ENCODE assay signal across 10 cellular contexts in genomic region chr14:24179294-24179960, GRCh38. TPM values are rescaled to one million over a fixed set of nuclear protein-coding genes. Genes with fewer than 3 reads are reported as not detected.
DNase-seq lines count a peak whose midpoint lies in the region; ATAC-seq, FAIRE-seq and TF ChIP-seq lines count a peak whose summit lies in the region.
"Had no signal": no experiment of that assay in that cellular context is flagged by ENCODE, and none has a peak within 500 bp of the region (broad histone marks: within the 10 kb centered on the region; RNA-seq: fewer than 3 reads in every experiment).

No MANE protein-coding gene starts in this region.

- no peak overlapping the region for H3K4ac ChIP-seq in mesenchymal stem cell (ENCODE audit: low read depth in 1 of 2, low read length in 2 of 2)

- no peak overlapping the region for H3K27ac ChIP-seq in GM12878 (ENCODE audit: control insufficient read depth, insufficient read depth)
- H3K27ac ChIP-seq in mesenchymal stem cell (ENCODE audit: low read length, poor library complexity, severe bottlenecking): peak overlapping the region; percentile 73
- peak overlapping the region; percentile 59 to 74 for H3K27ac ChIP-seq in thoracic aorta
- H3K27ac ChIP-seq: PC-9 had no signal

- peak overlapping the region; percentile 28 for H3K27ac Mint-ChIP-seq in activated CD4-positive, alpha-beta memory T cell treated with anti-CD3 and anti-CD28 coated beads for 36 hours
- no peak overlapping the region for H3K27ac Mint-ChIP-seq in activated CD4-positive, alpha-beta memory T cell treated with anti-CD3 and anti-CD28 coated beads, Interleukin-2, amount 10 ng/mL, durations not matched to agents 7 days and 5 days

- no peak overlapping the region for H3K18ac ChIP-seq in mesenchymal stem cell (ENCODE audit: low read depth in 1 of 2, low read length in 2 of 2)

- no peak overlapping the region for H4K91ac ChIP-seq in mesenchymal stem cell (ENCODE audit: low read length)

- no peaks in the 10 kb centered on the region for H3K27me3 Mint-ChIP-seq in activated CD4-positive, alpha-beta memory T cell treated with anti-CD3 and anti-CD28 coated beads for 36 hours
- no peaks in the 10 kb centered on the region for H3K27me3 Mint-ChIP-seq in activated CD4-positive, alpha-beta memory T cell treated with anti-CD3 and anti-CD28 coated beads, Interleukin-2, amount 10 ng/mL, durations not matched to agents 7 days and 5 days

- RAD21 ChIA-PET in GM12878 (lab: Charles Lee; ENCODE audit: unreplicated experiment): no interaction called here

- no peak overlapping the region for H3K23ac ChIP-seq in mesenchymal stem cell (ENCODE audit: low read length in 2 of 2)

- peak overlapping the region; percentile 19 for H2AK5ac ChIP-seq in mesenchymal stem cell (ENCODE audit: low read length, severe bottlenecking)

- no peak overlapping the region for H4K8ac ChIP-seq in mesenchymal stem cell (ENCODE audit: low read length)

- H3K4me3 ChIP-seq in GM12878: no peak overlapping the region
- no peak overlapping the region for H3K4me3 ChIP-seq in mesenchymal stem cell (ENCODE audit: insufficient read depth in 1 of 2, low read depth in 1 of 2, low read length in 2 of 2)
- no peak overlapping the region for H3K4me3 ChIP-seq in thoracic aorta
- H3K4me3 ChIP-seq: PC-9 had no signal

- H3K4me1 ChIP-seq in GM12878 (ENCODE audit: control insufficient read depth, insufficient read depth, low read length) (no peaks in the 10 kb centered on the region), mesenchymal stem cell (ENCODE audit: control insufficient read depth, insufficient read depth, low read depth, low read length) (peaks cover 16% of the 10 kb centered on the region), thoracic aorta (ENCODE audit: control insufficient read depth in 1 of 2, low read depth in 2 of 2) (no peaks in the 10 kb centered on the region)

- H4K20me1 ChIP-seq in GM12878 (ENCODE audit: control insufficient read depth, insufficient read depth): no peaks in the 10 kb centered on the region

- peak overlapping the region; percentile 21 for H2BK5ac ChIP-seq in mesenchymal stem cell (ENCODE audit: low read depth, low read length, poor library complexity, severe bottlenecking)

- 71% methylated on average over 14 of the region's 14 CpGs for WGBS in GM12878 (ENCODE audit: insufficient coverage, insufficient replicate concordance, low lambda C conversion rate, missing lambda C conversion rate)
- WGBS in mesenchymal stem cell: 95% methylated on average over 14 of the region's 14 CpGs

- H2AFZ ChIP-seq in GM12878 (ENCODE audit: control insufficient read depth, low read depth, low read length): no peak overlapping the region
- no peak overlapping the region for H2AFZ ChIP-seq in mesenchymal stem cell (ENCODE audit: low read depth, low read length)
- H2AFZ ChIP-seq: PC-9 had no signal

- TF ChIP-seq EP300 in GM12878 (IDR thresholded peaks at IDR 0.05; ENCODE audit: borderline replicate concordance in 1 of 2, control insufficient read depth in 1 of 2, low read depth in 2 of 2, low read length in 2 of 2): no peak

- H2BK120ac ChIP-seq in mesenchymal stem cell (ENCODE audit: low read depth, low read length): no peak overlapping the region

- peaks cover 13 to 47% of the 10 kb centered on the region in 2 experiments; a peak in 3 of 4 replicates for H3K36me3 ChIP-seq in GM12878 (ENCODE audit: control insufficient read depth in 2 of 2, insufficient read depth in 2 of 2, low read length in 1 of 2)
- peaks cover 85 to 93% of the 10 kb centered on the region in 2 experiments for H3K36me3 ChIP-seq in mesenchymal stem cell (ENCODE audit: control insufficient read depth in 1 of 2, insufficient read depth in 2 of 2, low read depth in 1 of 2, low read length in 2 of 2)
- H3K36me3 ChIP-seq in thoracic aorta: peaks cover 38% of the 10 kb centered on the region

- H3K9me3 ChIP-seq in GM12878 (replicated peaks; ENCODE audit: control insufficient read depth, insufficient read depth, low read length) (no peaks in the 10 kb centered on the region), mesenchymal stem cell (ENCODE audit: control insufficient read depth, low read length) (no peaks in the 10 kb centered on the region), thoracic aorta (no peaks in the 10 kb centered on the region)

- TF ChIP-seq POLR2A in GM12878 (IDR thresholded peaks at IDR 0.05; ENCODE audit: low read depth, low read length): peak; percentile 73

- H3K4me3 Mint-ChIP-seq in activated CD4-positive, alpha-beta memory T cell treated with anti-CD3 and anti-CD28 coated beads for 36 hours: no peak overlapping the region
- no peak overlapping the region for H3K4me3 Mint-ChIP-seq in activated CD4-positive, alpha-beta memory T cell treated with anti-CD3 and anti-CD28 coated beads, Interleukin-2, amount 10 ng/mL, durations not matched to agents 7 days and 5 days

- no peak overlapping the region for H3K14ac ChIP-seq in mesenchymal stem cell (ENCODE audit: low read length in 2 of 2)

- no peak overlapping the region for H2BK12ac ChIP-seq in mesenchymal stem cell (ENCODE audit: low read length in 2 of 2)

- CTCF ChIA-PET in activated CD4-positive, alpha-beta memory T cell treated with anti-CD3 and anti-CD28 coated beads for 36 hours (lab: Charles Lee): interaction anchor here (1.1 to 3.5 kb wide), 3 partner anchors 9 to 121 kb away, joined by 3 to 14 read pairs (median 6); partner anchors contain the start of genes IPO4 and IRF9
- CTCF ChIA-PET in activated CD4-positive, alpha-beta memory T cell treated with anti-CD3 and anti-CD28 coated beads, Interleukin-2, amount 10 ng/mL, durations not matched to agents 7 days and 5 days (lab: Charles Lee): interaction anchor here (2.6 kb wide), 1 partner anchor 18 kb away, joined by 10 read pairs; the partner anchor contains the start of gene IRF9
- CTCF ChIA-PET in GM12878 (lab: Yijun Ruan, JAX): interaction anchor here (0.6 to 0.9 kb wide), 2 partner anchors 36 to 129 kb away, joined by 3 read pairs; partner anchors contain the start of genes CIDEB and MDP1

- intact Hi-C loops in activated CD4-positive, alpha-beta memory T cell treated with anti-CD3 and anti-CD28 coated beads for 36 hours (cut with micrococcal nuclease): no loop called here
- intact Hi-C loops in GM12878 (cut with micrococcal nuclease; ENCODE audit: unreplicated experiment): no loop called here

- peaks cover 3% of the 10 kb centered on the region for H3K4me1 Mint-ChIP-seq in activated CD4-positive, alpha-beta memory T cell treated with anti-CD3 and anti-CD28 coated beads for 36 hours (ENCODE audit: low read depth)
- H3K4me1 Mint-ChIP-seq in activated CD4-positive, alpha-beta memory T cell treated with anti-CD3 and anti-CD28 coated beads, Interleukin-2, amount 10 ng/mL, durations not matched to agents 7 days and 5 days: peaks cover 11% of the 10 kb centered on the region

- no peaks in the 10 kb centered on the region for H3K79me2 ChIP-seq in GM12878 (ENCODE audit: control insufficient read depth, insufficient read depth, low read length)

- H3K9ac ChIP-seq in GM12878 (ENCODE audit: control insufficient read depth, insufficient read depth, low read length) (no peak overlapping the region), mesenchymal stem cell (ENCODE audit: low read length) (peak overlapping the region; percentile 83)

- no peaks in the 10 kb centered on the region for H3K27me3 ChIP-seq in GM12878 (replicated peaks in 1 of 2; ENCODE audit: control insufficient read depth in 2 of 2, insufficient read depth in 2 of 2, low read length in 1 of 2)
- no peaks in the 10 kb centered on the region for H3K27me3 ChIP-seq in mesenchymal stem cell (ENCODE audit: control insufficient read depth in 1 of 2, insufficient read depth in 1 of 2, low read length in 2 of 2)
- no peaks in the 10 kb centered on the region for H3K27me3 ChIP-seq in thoracic aorta (replicated peaks; ENCODE audit: insufficient read depth)

- TF ChIP-seq CTCF in GM12878 (IDR thresholded peaks at IDR 0.05 in 2 of 3, conservative IDR thresholded peaks at IDR 0.05 in 1 of 3; ENCODE audit: control insufficient read depth in 2 of 3, extremely low read depth in 1 of 3, insufficient read depth in 1 of 3, low read depth in 3 of 3, low read length in 3 of 3): no peak
- no peak for TF ChIP-seq CTCF in thoracic aorta (IDR thresholded peaks at IDR 0.05)

- BruUV-seq in GM12878 (replicated peaks; lab: Mats Ljungman, UMichigan): no TSS peak

- TF ChIP-seq RAD21 in GM12878 (IDR thresholded peaks at IDR 0.05; ENCODE audit: insufficient read depth, low read depth, low read length): no peak

- H3K4me2 ChIP-seq in GM12878 (ENCODE audit: control insufficient read depth, insufficient read depth) (no peak overlapping the region), mesenchymal stem cell (ENCODE audit: low read length, poor library complexity, severe bottlenecking) (no peak overlapping the region)
- H3K4me2 ChIP-seq: PC-9 had no signal

- peaks cover 23% of the 10 kb centered on the region for H3K79me1 ChIP-seq in mesenchymal stem cell (replicated peaks; ENCODE audit: low read length, poor library complexity, severe bottlenecking)

- no peak overlapping the region for H2BK15ac ChIP-seq in mesenchymal stem cell (ENCODE audit: low read depth, poor library complexity, severe bottlenecking)

- ATAC-seq in GM12878: peak; percentile 9
- no peak for ATAC-seq in thoracic aorta (ENCODE audit: insufficient number of reproducible peaks, low FRiP score, low read depth)

- H3K9me3 Mint-ChIP-seq in activated CD4-positive, alpha-beta memory T cell treated with anti-CD3 and anti-CD28 coated beads for 36 hours: no peaks in the 10 kb centered on the region
- no peaks in the 10 kb centered on the region for H3K9me3 Mint-ChIP-seq in activated CD4-positive, alpha-beta memory T cell treated with anti-CD3 and anti-CD28 coated beads, Interleukin-2, amount 10 ng/mL, durations not matched to agents 7 days and 5 days

- no peak for FAIRE-seq in GM12878 (lab: Jason Lieb, UNC)
- FAIRE-seq: TTC549 had no signal

- DNase-seq in activated CD4-positive, alpha-beta memory T cell treated with anti-CD3 and anti-CD28 coated beads for 36 hours: no peak
- DNase-seq in activated CD4-positive, alpha-beta memory T cell treated with anti-CD3 and anti-CD28 coated beads, Interleukin-2, amount 10 ng/mL, durations not matched to agents 7 days and 5 days: no peak
- DNase-seq in GM12878 (ENCODE audit: low read depth, low spot score) (no peak), mesenchymal stem cell (no peak), thoracic aorta (ENCODE audit: low spot score) (no peak), DMS114 treated with DMSO at 0.1 percent for 48 hours (lab: John Stamatoyannopoulos, UW; ENCODE audit: unreplicated experiment) (no peak), NCI-H2171 (lab: John Stamatoyannopoulos, UW) (no peak)
- DNase-seq in activated CD8-positive, alpha-beta memory T cell treated with anti-CD3 and anti-CD28 coated beads for 24 hours: no peak
- DNase-seq: PC-9 had no signal

- in situ Hi-C loops in GM12878 (cut with MboI): no loop called here

- H3K36me3 Mint-ChIP-seq in activated CD4-positive, alpha-beta memory T cell treated with anti-CD3 and anti-CD28 coated beads for 36 hours: peaks cover 35% of the 10 kb centered on the region
- H3K36me3 Mint-ChIP-seq in activated CD4-positive, alpha-beta memory T cell treated with anti-CD3 and anti-CD28 coated beads, Interleukin-2, amount 10 ng/mL, durations not matched to agents 7 days and 5 days (ENCODE audit: low read depth): peaks cover 64% of the 10 kb centered on the region

- SMC1A ChIA-PET in GM12878 (lab: Charles Lee; ENCODE audit: uncharacterized antibody, unreplicated experiment): no interaction called here

- POLR2A ChIA-PET in activated CD4-positive, alpha-beta memory T cell treated with anti-CD3 and anti-CD28 coated beads for 36 hours (lab: Charles Lee): interaction anchor here (0.6 to 3.5 kb wide), 3 partner anchors 8 to 43 kb away, joined by 3 to 12 read pairs (median 3); partner anchors contain the start of genes IPO4, IRF9 and PSME1
- POLR2A ChIA-PET in activated CD4-positive, alpha-beta memory T cell treated with anti-CD3 and anti-CD28 coated beads, Interleukin-2, amount 10 ng/mL, durations not matched to agents 7 days and 5 days (lab: Charles Lee): interaction anchor here (1.1 to 21.9 kb wide), 6 partner anchors 7 to 65 kb away, joined by 3 to 456 read pairs (median 8); partner anchors contain the start of genes DCAF11, IPO4, IRF9 and MDP1
- POLR2A ChIA-PET in GM12878 (lab: Charles Lee): interaction anchor here (1.1 to 1.4 kb wide), 3 partner anchors 15 to 38 kb away, joined by 3 to 4 read pairs (median 3); partner anchors contain the start of gene EMC9

RNA-seq across cellular contexts. Expression of gene REC8, which starts 7.5 kb away (rescaled TPM):
- total RNA-seq in activated CD4-positive, alpha-beta memory T cell treated with anti-CD3 and anti-CD28 coated beads for 36 hours: 10 to 100 TPM; 24.9 to 27.9 TPM
- 10 to 100 TPM; 48.0 to 51.9 TPM for total RNA-seq in activated CD4-positive, alpha-beta memory T cell treated with anti-CD3 and anti-CD28 coated beads, Interleukin-2, amount 10 ng/mL, durations not matched to agents 7 days and 5 days
- 37.9 and 43.0 TPM in 2 replicates for total RNA-seq in GM12878 (2013; cell fraction: nucleolus; rRNA removed)
- total RNA-seq in GM12878 (2014; rRNA removed) (24.8 and 28.0 TPM in 2 replicates), GM12878 (2014; rRNA removed; fragmentation: Illumina TruSeq; extraction: Trizol) (12.3 and 13.1 TPM in 2 replicates), GM12878 (2021) (68.3 and 76.9 TPM in 2 replicates), thoracic aorta (10 to 100 TPM; 13.1 to 23.6 TPM)
- polyA plus RNA-seq in GM12878 (2011; ENCODE audit: low read depth): 62.4 TPM
- polyA plus RNA-seq in GM12878 (2011; rRNA removed) (7.6 and 11.2 TPM in 2 replicates), GM12878 (2014; fragmentation: Illumina TruSeq; extraction: Trizol) (19.7 and 30.3 TPM in 2 replicates), GM12878 (2014; fragmentation: Nextera tagmentation; extraction: Ambion mirVana) (1 to 10 TPM; 4.2 to 9.6 TPM), GM12878 (2014; rRNA removed) (53.1 and 62.7 TPM in 2 replicates), GM12878 (2016; fragmentation: Nextera tagmentation; extraction: Ambion mirVana) (10 to 100 TPM; 50.3 to 50.5 TPM)
- 7.0 and 7.3 TPM in 2 replicates for polyA plus RNA-seq in GM12878 (2011; cell fraction: cytosol; rRNA removed)
- 129 and 145 TPM in 2 replicates for polyA plus RNA-seq in GM12878 (2011; cell fraction: nucleus; rRNA removed)
- 45.5 and 78.2 TPM in 2 replicates for polyA plus RNA-seq in GM12878 (2012)
- 4.3 and 9.2 TPM in 2 replicates for polyA minus RNA-seq in GM12878 (2011; rRNA and poly(A)+ RNA removed)
- polyA minus RNA-seq in GM12878 (2011; cell fraction: cytosol; rRNA and poly(A)+ RNA removed): 1.7 and 10.0 TPM in 2 replicates
- 21.2 and 29.4 TPM in 2 replicates for polyA minus RNA-seq in GM12878 (2011; cell fraction: nucleus; rRNA and poly(A)+ RNA removed)
- 29.0 TPM for polyA plus RNA-seq in mesenchymal stem cell (2013, experiment 1 of 2)
- 29.9 TPM for polyA plus RNA-seq in mesenchymal stem cell (2013, experiment 2 of 2)

RNA-seq across cellular contexts. Expression of gene IPO4, which starts 9.2 kb away (rescaled TPM):
- total RNA-seq in activated CD4-positive, alpha-beta memory T cell treated with anti-CD3 and anti-CD28 coated beads for 36 hours: 10 to 100 TPM; 69.5 to 72.6 TPM
- total RNA-seq in activated CD4-positive, alpha-beta memory T cell treated with anti-CD3 and anti-CD28 coated beads, Interleukin-2, amount 10 ng/mL, durations not matched to agents 7 days and 5 days: 10 to 100 TPM; 24.0 to 26.2 TPM
- total RNA-seq in GM12878 (2013; cell fraction: nucleolus; rRNA removed): 54.2 and 59.3 TPM in 2 replicates
- total RNA-seq in GM12878 (2014; rRNA removed) (77.1 and 139 TPM in 2 replicates), GM12878 (2014; rRNA removed; fragmentation: Illumina TruSeq; extraction: Trizol) (21.8 and 23.0 TPM in 2 replicates), GM12878 (2021) (88.9 and 113 TPM in 2 replicates), thoracic aorta (10 to 100 TPM; 19.9 to 64.6 TPM)
- polyA plus RNA-seq in GM12878 (2011; ENCODE audit: low read depth): 17.0 TPM
- polyA plus RNA-seq in GM12878 (2011; rRNA removed) (6.6 and 12.6 TPM in 2 replicates), GM12878 (2014; fragmentation: Illumina TruSeq; extraction: Trizol) (15.5 and 30.7 TPM in 2 replicates), GM12878 (2014; fragmentation: Nextera tagmentation; extraction: Ambion mirVana) (10 to 100 TPM in 1 of 2 experiments, 1 to 10 TPM in 1; 7.8 to 10.3 TPM), GM12878 (2014; rRNA removed) (44.5 and 72.1 TPM in 2 replicates), GM12878 (2016; fragmentation: Nextera tagmentation; extraction: Ambion mirVana) (100 to 1,000 TPM in 1 of 2 experiments, 10 to 100 TPM in 1; 92.1 to 104 TPM)
- polyA plus RNA-seq in GM12878 (2011; cell fraction: cytosol; rRNA removed): 24.6 and 25.9 TPM in 2 replicates
- 115 and 166 TPM in 2 replicates for polyA plus RNA-seq in GM12878 (2011; cell fraction: nucleus; rRNA removed)
- 28.3 and 30.4 TPM in 2 replicates for polyA plus RNA-seq in GM12878 (2012)
- 27.1 and 30.7 TPM in 2 replicates for polyA minus RNA-seq in GM12878 (2011; rRNA and poly(A)+ RNA removed)
- 19.9 and 21.7 TPM in 2 replicates for polyA minus RNA-seq in GM12878 (2011; cell fraction: cytosol; rRNA and poly(A)+ RNA removed)
- 74.0 and 145 TPM in 2 replicates for polyA minus RNA-seq in GM12878 (2011; cell fraction: nucleus; rRNA and poly(A)+ RNA removed)
- polyA plus RNA-seq in mesenchymal stem cell (2013, experiment 1 of 2): 16.9 TPM
- 17.0 TPM for polyA plus RNA-seq in mesenchymal stem cell (2013, experiment 2 of 2)

RNA-seq across cellular contexts. Expression of gene TM9SF1, which starts 15.8 kb away (rescaled TPM):
- 10 to 100 TPM; 23.7 to 26.7 TPM for total RNA-seq in activated CD4-positive, alpha-beta memory T cell treated with anti-CD3 and anti-CD28 coated beads for 36 hours
- 10 to 100 TPM; 30.8 to 35.1 TPM for total RNA-seq in activated CD4-positive, alpha-beta memory T cell treated with anti-CD3 and anti-CD28 coated beads, Interleukin-2, amount 10 ng/mL, durations not matched to agents 7 days and 5 days
- total RNA-seq in GM12878 (2013; cell fraction: nucleolus; rRNA removed): 33.3 and 34.0 TPM in 2 replicates
- total RNA-seq in GM12878 (2014; rRNA removed): 20.2 and 22.7 TPM in 2 replicates
- 10.4 and 12.1 TPM in 2 replicates for total RNA-seq in GM12878 (2014; rRNA removed; fragmentation: Illumina TruSeq; extraction: Trizol)
- total RNA-seq in GM12878 (2021): 19.7 and 23.9 TPM in 2 replicates
- 22.1 TPM for polyA plus RNA-seq in GM12878 (2011; ENCODE audit: low read depth)
- 4.3 and 11.7 TPM in 2 replicates for polyA plus RNA-seq in GM12878 (2011; rRNA removed)
- 22.2 and 26.0 TPM in 2 replicates for polyA plus RNA-seq in GM12878 (2011; cell fraction: cytosol; rRNA removed)
- 15.8 and 15.9 TPM in 2 replicates for polyA plus RNA-seq in GM12878 (2011; cell fraction: nucleus; rRNA removed)
- 19.1 and 25.4 TPM in 2 replicates for polyA plus RNA-seq in GM12878 (2012)
- polyA plus RNA-seq in GM12878 (2014; fragmentation: Illumina TruSeq; extraction: Trizol): 11.1 and 14.0 TPM in 2 replicates
- 1 to 10 TPM; 7.2 to 9.8 TPM for polyA plus RNA-seq in GM12878 (2014; fragmentation: Nextera tagmentation; extraction: Ambion mirVana)
- 20.7 and 21.2 TPM in 2 replicates for polyA plus RNA-seq in GM12878 (2014; rRNA removed)
- polyA plus RNA-seq in GM12878 (2016; fragmentation: Nextera tagmentation; extraction: Ambion mirVana): 10 to 100 TPM; 38.7 to 39.2 TPM
- 12.4 and 16.2 TPM in 2 replicates for polyA minus RNA-seq in GM12878 (2011; rRNA and poly(A)+ RNA removed)
- polyA minus RNA-seq in GM12878 (2011; cell fraction: cytosol; rRNA and poly(A)+ RNA removed): 4.9 and 5.2 TPM in 2 replicates
- 8.1 and 11.1 TPM in 2 replicates for polyA minus RNA-seq in GM12878 (2011; cell fraction: nucleus; rRNA and poly(A)+ RNA removed)
- 61.6 TPM for polyA plus RNA-seq in mesenchymal stem cell (2013, experiment 1 of 2)
- polyA plus RNA-seq in mesenchymal stem cell (2013, experiment 2 of 2): 61.9 TPM
- 10 to 100 TPM; 51.8 to 81.9 TPM for total RNA-seq in thoracic aorta

RNA-seq across cellular contexts. Expression of gene IRF9, which starts 18.4 kb away (rescaled TPM):
- total RNA-seq in activated CD4-positive, alpha-beta memory T cell treated with anti-CD3 and anti-CD28 coated beads for 36 hours: 100 to 1,000 TPM; 158 to 172 TPM
- 100 to 1,000 TPM; 262 to 267 TPM for total RNA-seq in activated CD4-positive, alpha-beta memory T cell treated with anti-CD3 and anti-CD28 coated beads, Interleukin-2, amount 10 ng/mL, durations not matched to agents 7 days and 5 days
- 255 and 261 TPM in 2 replicates for total RNA-seq in GM12878 (2013; cell fraction: nucleolus; rRNA removed)
- total RNA-seq in GM12878 (2014; rRNA removed): 141 and 151 TPM in 2 replicates
- 121 and 124 TPM in 2 replicates for total RNA-seq in GM12878 (2014; rRNA removed; fragmentation: Illumina TruSeq; extraction: Trizol)
- total RNA-seq in GM12878 (2021): 146 and 161 TPM in 2 replicates
- polyA plus RNA-seq in GM12878 (2011; ENCODE audit: low read depth): 154 TPM
- 210 and 234 TPM in 2 replicates for polyA plus RNA-seq in GM12878 (2011; rRNA removed)
- 205 and 219 TPM in 2 replicates for polyA plus RNA-seq in GM12878 (2011; cell fraction: cytosol; rRNA removed)
- 650 and 948 TPM in 2 replicates for polyA plus RNA-seq in GM12878 (2011; cell fraction: nucleus; rRNA removed)
- 168 and 212 TPM in 2 replicates for polyA plus RNA-seq in GM12878 (2012)
- 140 and 192 TPM in 2 replicates for polyA plus RNA-seq in GM12878 (2014; fragmentation: Illumina TruSeq; extraction: Trizol)
- polyA plus RNA-seq in GM12878 (2014; fragmentation: Nextera tagmentation; extraction: Ambion mirVana): 10 to 100 TPM; 47.6 to 58.7 TPM
- polyA plus RNA-seq in GM12878 (2014; rRNA removed): 184 and 187 TPM in 2 replicates
- polyA plus RNA-seq in GM12878 (2016; fragmentation: Nextera tagmentation; extraction: Ambion mirVana): 100 to 1,000 TPM; 172 to 180 TPM
- 228 and 269 TPM in 2 replicates for polyA minus RNA-seq in GM12878 (2011; rRNA and poly(A)+ RNA removed)
- 74.4 and 101 TPM in 2 replicates for polyA minus RNA-seq in GM12878 (2011; cell fraction: cytosol; rRNA and poly(A)+ RNA removed)
- 134 and 217 TPM in 2 replicates for polyA minus RNA-seq in GM12878 (2011; cell fraction: nucleus; rRNA and poly(A)+ RNA removed)
- 43.4 TPM for polyA plus RNA-seq in mesenchymal stem cell (2013, experiment 1 of 2)
- polyA plus RNA-seq in mesenchymal stem cell (2013, experiment 2 of 2): 42.3 TPM
- total RNA-seq in thoracic aorta: 10 to 100 TPM; 74.8 to 86.1 TPM

RNA-seq across cellular contexts. Expression of gene TSSK4, which starts 26.1 kb away (rescaled TPM):
- under 1 TPM in 1 of 2 experiments, not detected in 1; 0.50 TPM for total RNA-seq in activated CD4-positive, alpha-beta memory T cell treated with anti-CD3 and anti-CD28 coated beads for 36 hours
- total RNA-seq in activated CD4-positive, alpha-beta memory T cell treated with anti-CD3 and anti-CD28 coated beads, Interleukin-2, amount 10 ng/mL, durations not matched to agents 7 days and 5 days: under 1 TPM; 0.48 to 0.76 TPM
- 1.5 and 1.6 TPM in 2 replicates for total RNA-seq in GM12878 (2013; cell fraction: nucleolus; rRNA removed)
- not detected in 2 replicates for total RNA-seq in GM12878 (2014; rRNA removed)
- 0.18 TPM in 1 of 2 replicates, not detected in the other for total RNA-seq in GM12878 (2014; rRNA removed; fragmentation: Illumina TruSeq; extraction: Trizol)
- not detected in 2 replicates for total RNA-seq in GM12878 (2021)
- 4.1 TPM for polyA plus RNA-seq in GM12878 (2011; ENCODE audit: low read depth)
- polyA plus RNA-seq in GM12878 (2011; rRNA removed): 0.07 and 0.11 TPM in 2 replicates
- polyA plus RNA-seq in GM12878 (2011; cell fraction: cytosol; rRNA removed): 0.03 TPM in 1 of 2 replicates, not detected in the other
- polyA plus RNA-seq in GM12878 (2011; cell fraction: nucleus; rRNA removed): 0.15 and 0.25 TPM in 2 replicates
- 2.9 and 5.0 TPM in 2 replicates for polyA plus RNA-seq in GM12878 (2012)
- not detected in 2 replicates for polyA plus RNA-seq in GM12878 (2014; fragmentation: Illumina TruSeq; extraction: Trizol)
- polyA plus RNA-seq in GM12878 (2014; fragmentation: Nextera tagmentation; extraction: Ambion mirVana): under 1 TPM; 0.04 to 0.08 TPM
- polyA plus RNA-seq in GM12878 (2014; rRNA removed): 0.23 TPM in 1 of 2 replicates, not detected in the other
- under 1 TPM; 0.44 to 0.79 TPM for polyA plus RNA-seq in GM12878 (2016; fragmentation: Nextera tagmentation; extraction: Ambion mirVana)
- 0.51 and 0.52 TPM in 2 replicates for polyA minus RNA-seq in GM12878 (2011; rRNA and poly(A)+ RNA removed)
- polyA minus RNA-seq in GM12878 (2011; cell fraction: cytosol; rRNA and poly(A)+ RNA removed): not detected in 2 replicates
- 0.73 and 1.9 TPM in 2 replicates for polyA minus RNA-seq in GM12878 (2011; cell fraction: nucleus; rRNA and poly(A)+ RNA removed)
- polyA plus RNA-seq in mesenchymal stem cell (2013, experiment 1 of 2): 0.07 TPM
- polyA plus RNA-seq in mesenchymal stem cell (2013, experiment 2 of 2): 0.04 TPM
- total RNA-seq in thoracic aorta: not detected
- total RNA-seq: PC-9 had no signal
